Comparison of ENCODE assay signal across 28 cellular contexts in the genomic region with DNA sequence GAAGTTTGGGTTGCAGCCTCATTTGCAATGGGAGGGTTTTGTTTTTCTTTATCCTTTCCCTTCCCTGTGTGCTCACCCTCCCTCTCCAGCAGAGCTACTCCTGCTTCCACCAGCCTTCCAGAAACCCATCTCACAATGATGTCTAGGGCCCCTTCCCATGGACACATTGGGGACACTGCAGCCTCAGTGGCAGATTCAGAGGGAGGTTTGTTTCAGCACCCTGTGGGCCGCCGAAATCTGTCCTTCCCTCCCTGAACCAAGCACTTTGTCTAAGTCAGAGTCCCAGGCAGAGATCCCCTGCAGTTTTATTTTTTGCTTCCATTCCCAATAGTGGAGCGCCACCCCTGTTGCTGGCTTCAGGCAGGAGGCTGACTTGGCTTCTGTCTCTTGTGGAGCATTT. TPM values are rescaled to one million over a fixed set of nuclear protein-coding genes. Genes with fewer than 3 reads are reported as not detected.
"Had no signal": no experiment of that assay in that cellular context is flagged by ENCODE, and none has a peak within 500 bp of the region (broad histone marks: within the 10 kb centered on the region; RNA-seq: fewer than 3 reads in every experiment).

No MANE protein-coding gene starts in this region.

- H3K9me3 Mint-ChIP-seq: activated B cell treated with CpG ODN at 0.5 μM for 24 hours; activated CD4-positive, alpha-beta memory T cell treated with anti-CD3 and anti-CD28 coated beads, Interleukin-2, amount 10 ng/mL, durations not matched to agents 7 days and 5 days; activated CD4-positive, alpha-beta T cell treated with anti-CD3 and anti-CD28 coated beads, Interleukin-2, amount 10 ng/mL, durations not matched to agents 7 days and 5 days; activated naive CD4-positive, alpha-beta T cell treated with anti-CD3 and anti-CD28 coated beads, Interleukin-2, amount 10 ng/mL, durations not matched to agents 7 days and 5 days; activated naive CD8-positive, alpha-beta T cell treated with anti-CD3 and anti-CD28 coated beads for 36 hours; activated T-helper 2 cell treated with anti-CD3 and anti-CD28 coated beads, Interferon-gamma antibody, Interleukin-2, Interleukin-4, amounts not matched to agents 10 μg/mL and 5 μg/mL and 100 μg/mL, durations not matched to agents 14 hours and 24 hours and 36 hours; T-helper 1 cell treated with Interleukin-12 subunit alpha and Interleukin-12 subunit beta and Interleukin-4 antibody, amounts not matched to agents 30 μg/mL and 1 μg/mL, for 36 hours had no signal

- H3K9me3 ChIP-seq: MG63, Peyer's patch had no signal

- H3K4me3 ChIP-seq: cardiac muscle cell, MG63, Peyer's patch had no signal

- H3K36me3 ChIP-seq: brain microvascular endothelial cell, cardiac muscle cell, MG63, Peyer's patch had no signal

- H3K4me3 Mint-ChIP-seq: activated B cell treated with CpG ODN at 0.5 μM for 24 hours; activated CD4-positive, alpha-beta memory T cell treated with anti-CD3 and anti-CD28 coated beads, Interleukin-2, amount 10 ng/mL, durations not matched to agents 7 days and 5 days; activated CD4-positive, alpha-beta T cell treated with anti-CD3 and anti-CD28 coated beads, Interleukin-2, amount 10 ng/mL, durations not matched to agents 7 days and 5 days; activated naive CD4-positive, alpha-beta T cell treated with anti-CD3 and anti-CD28 coated beads, Interleukin-2, amount 10 ng/mL, durations not matched to agents 7 days and 5 days; activated naive CD8-positive, alpha-beta T cell treated with anti-CD3 and anti-CD28 coated beads for 36 hours; T-helper 1 cell treated with Interleukin-12 subunit alpha and Interleukin-12 subunit beta and Interleukin-4 antibody, amounts not matched to agents 30 μg/mL and 1 μg/mL, for 36 hours had no signal

- H3K4me1 ChIP-seq: Peyer's patch had no signal

- H3K27ac Mint-ChIP-seq: activated B cell treated with CpG ODN at 0.5 μM for 24 hours; activated CD4-positive, alpha-beta memory T cell treated with anti-CD3 and anti-CD28 coated beads, Interleukin-2, amount 10 ng/mL, durations not matched to agents 7 days and 5 days; activated CD4-positive, alpha-beta T cell treated with anti-CD3 and anti-CD28 coated beads, Interleukin-2, amount 10 ng/mL, durations not matched to agents 7 days and 5 days; activated naive CD4-positive, alpha-beta T cell treated with anti-CD3 and anti-CD28 coated beads, Interleukin-2, amount 10 ng/mL, durations not matched to agents 7 days and 5 days; activated naive CD8-positive, alpha-beta T cell treated with anti-CD3 and anti-CD28 coated beads for 36 hours; activated T-helper 2 cell treated with anti-CD3 and anti-CD28 coated beads, Interferon-gamma antibody, Interleukin-2, Interleukin-4, amounts not matched to agents 10 μg/mL and 5 μg/mL and 100 μg/mL, durations not matched to agents 14 hours and 24 hours and 36 hours; T-helper 1 cell treated with Interleukin-12 subunit alpha and Interleukin-12 subunit beta and Interleukin-4 antibody, amounts not matched to agents 30 μg/mL and 1 μg/mL, for 36 hours had no signal

- H3K27me3 Mint-ChIP-seq: activated naive CD8-positive, alpha-beta T cell treated with anti-CD3 and anti-CD28 coated beads for 36 hours had no signal

- H3K36me3 Mint-ChIP-seq: activated naive CD4-positive, alpha-beta T cell treated with anti-CD3 and anti-CD28 coated beads, Interleukin-2, amount 10 ng/mL, durations not matched to agents 7 days and 5 days; activated naive CD8-positive, alpha-beta T cell treated with anti-CD3 and anti-CD28 coated beads for 36 hours had no signal

- DNase-seq: activated B cell treated with CpG ODN at 0.5 μM for 24 hours; activated CD4-positive, alpha-beta memory T cell treated with anti-CD3 and anti-CD28 coated beads, Interleukin-2, amount 10 ng/mL, durations not matched to agents 7 days and 5 days; activated CD4-positive, alpha-beta T cell treated with anti-CD3 and anti-CD28 coated beads for 1 hour; activated CD4-positive, alpha-beta T cell treated with anti-CD3 and anti-CD28 coated beads, Interleukin-2, amount 10 ng/mL, durations not matched to agents 7 days and 5 days; activated gamma-delta T cell treated with Interleukin-2 at 50 U/mL for 16 hours; activated naive CD4-positive, alpha-beta T cell treated with anti-CD3 and anti-CD28 coated beads, Interleukin-2, amount 10 ng/mL, durations not matched to agents 7 days and 5 days; activated naive CD8-positive, alpha-beta T cell treated with anti-CD3 and anti-CD28 coated beads for 36 hours; activated T-cell treated with anti-CD3 and anti-CD28 coated beads for 4 hours; activated T-cell treated with anti-CD3 and anti-CD28 coated beads, Interleukin-2, amount 50 U/mL, for 48 hours; brain microvascular endothelial cell; MG63; MV-4-11; NCI-H1092 treated with DMSO at 0.1 percent for 48 hours; NCI-H1417 treated with DMSO at 0.1 percent for 48 hours; NCI-H1694; NCI-H2029; NCI-H2107; NCI-H2171 treated with DMSO at 0.1 percent for 48 hours; NCI-H345; NCI-H510A; NCI-H526 treated with DMSO at 0.1 percent for 48 hours; NK-92 treated with Interleukin-12 subunit alpha and Interleukin-12 subunit beta, amount 100 ng/mL, for 24 hours; Peyer's patch; SHP77 treated with DMSO at 0.1 percent for 48 hours had no signal

- H3K27ac ChIP-seq: brain microvascular endothelial cell, cardiac muscle cell, Peyer's patch, RWPE1 had no signal

RNA-seq across cellular contexts. Expression of gene SYNGR1, which starts 8.6 kb away (rescaled TPM):
- total RNA-seq: activated T-helper 2 cell treated with anti-CD3 and anti-CD28 coated beads, Interferon-gamma antibody, Interleukin-2, Interleukin-4, amounts not matched to agents 10 μg/mL and 5 μg/mL and 100 μg/mL, durations not matched to agents 14 hours and 24 hours and 36 hours had no signal
